ENCODE assay signal across 9 cellular contexts in genomic region chr14:23307146-23307447, GRCh38. TPM values are rescaled to one million over a fixed set of nuclear protein-coding genes. Genes with fewer than 3 reads are reported as not detected.
A peak's percentile ranks its signal among the peaks of the same experiment; 100 is the strongest.
DNase-seq lines count a peak whose midpoint lies in the region; ATAC-seq and TF ChIP-seq lines count a peak whose summit lies in the region.
"Had no signal": no experiment of that assay in that cellular context is flagged by ENCODE, and none has a peak within 500 bp of the region (broad histone marks: within the 10 kb centered on the region; RNA-seq: fewer than 3 reads in every experiment).

No MANE protein-coding gene starts in this region.

- H3K4me1 Mint-ChIP-seq in activated naive CD4-positive, alpha-beta T cell treated with anti-CD3 and anti-CD28 coated beads for 36 hours (ENCODE audit: low read depth), result peaks cover 3% of the 10 kb centered on the region
- peaks cover 19% of the 10 kb centered on the region for H3K4me1 Mint-ChIP-seq in activated naive CD4-positive, alpha-beta T cell treated with anti-CD3 and anti-CD28 coated beads, Interleukin-2, amount 10 ng/mL, durations not matched to agents 7 days and 5 days
- H3K4me1 Mint-ChIP-seq in mesothelial cell of epicardium, result peaks cover 31% of the 10 kb centered on the region

- DNase-seq in activated naive CD4-positive, alpha-beta T cell treated with anti-CD3 and anti-CD28 coated beads for 36 hours, result no peak
- DNase-seq in activated naive CD4-positive, alpha-beta T cell treated with anti-CD3 and anti-CD28 coated beads, Interleukin-2, amount 10 ng/mL, durations not matched to agents 7 days and 5 days, result no peak
- no peak for DNase-seq in caudate nucleus (lab: John Stamatoyannopoulos, UW)
- DNase-seq in mesothelial cell of epicardium (ENCODE audit: low spot score in 2 of 2, unreplicated experiment in 2 of 2), result no peak
- DNase-seq in upper lobe of right lung, result no peak
- no peak for DNase-seq in HPDE6-E6E7 (ENCODE audit: extremely low spot score)

- H3K4me3 Mint-ChIP-seq in activated naive CD4-positive, alpha-beta T cell treated with anti-CD3 and anti-CD28 coated beads for 36 hours, result peak overlapping the region; percentile 10
- no peak overlapping the region for H3K4me3 Mint-ChIP-seq in activated naive CD4-positive, alpha-beta T cell treated with anti-CD3 and anti-CD28 coated beads, Interleukin-2, amount 10 ng/mL, durations not matched to agents 7 days and 5 days
- H3K4me3 Mint-ChIP-seq in mesothelial cell of epicardium, result peak overlapping the region; percentile 95

- H3K9me3 ChIP-seq in upper lobe of right lung, result no peaks in the 10 kb centered on the region

- TF ChIP-seq CTCF in mesothelial cell of epicardium (IDR thresholded peaks at IDR 0.05; ENCODE audit: unreplicated experiment), result no peak
- no peak for TF ChIP-seq CTCF in upper lobe of right lung (IDR thresholded peaks at IDR 0.05)

- peaks cover 26% of the 10 kb centered on the region for H3K27me3 Mint-ChIP-seq in activated naive CD4-positive, alpha-beta T cell treated with anti-CD3 and anti-CD28 coated beads for 36 hours (ENCODE audit: low read depth)
- peaks cover 80% of the 10 kb centered on the region for H3K27me3 Mint-ChIP-seq in activated naive CD4-positive, alpha-beta T cell treated with anti-CD3 and anti-CD28 coated beads, Interleukin-2, amount 10 ng/mL, durations not matched to agents 7 days and 5 days
- no peaks in the 10 kb centered on the region for H3K27me3 Mint-ChIP-seq in mesothelial cell of epicardium (ENCODE audit: low read depth)

- no peaks in the 10 kb centered on the region for H3K36me3 Mint-ChIP-seq in activated naive CD4-positive, alpha-beta T cell treated with anti-CD3 and anti-CD28 coated beads for 36 hours (ENCODE audit: low read depth)
- peaks cover 4% of the 10 kb centered on the region for H3K36me3 Mint-ChIP-seq in activated naive CD4-positive, alpha-beta T cell treated with anti-CD3 and anti-CD28 coated beads, Interleukin-2, amount 10 ng/mL, durations not matched to agents 7 days and 5 days
- peaks cover 3% of the 10 kb centered on the region for H3K36me3 Mint-ChIP-seq in mesothelial cell of epicardium

- peak overlapping the region; percentile 96 for H3K27ac ChIP-seq in caudate nucleus (ENCODE audit: low read depth, low read length)
- H3K27ac ChIP-seq in upper lobe of right lung, result peak overlapping the region; percentile 89

- H3K4me3 ChIP-seq in upper lobe of right lung, result peak overlapping the region; percentile 79

- ATAC-seq in upper lobe of right lung (no peak), GM21737 (IDR thresholded peaks at IDR 0.05; ENCODE audit: unreplicated experiment) (no peak), HG03139 (IDR thresholded peaks at IDR 0.05; ENCODE audit: unreplicated experiment) (no peak)
- ATAC-seq: naive thymus-derived CD4-positive, alpha-beta T cell had no signal

- intact Hi-C loops in activated naive CD4-positive, alpha-beta T cell treated with anti-CD3 and anti-CD28 coated beads for 36 hours (cut with micrococcal nuclease), result loop anchor here (10.0 kb wide), 1 partner anchor 808 kb away; the partner anchor contains the start of genes DCAF11 and NRL
- intact Hi-C loops in upper lobe of right lung (cut with DNase I), result no loop called here

- H3K4me1 ChIP-seq in upper lobe of right lung, result peaks cover 33% of the 10 kb centered on the region

- peaks cover 19% of the 10 kb centered on the region for H3K36me3 ChIP-seq in upper lobe of right lung

- CTCF ChIA-PET in activated naive CD4-positive, alpha-beta T cell treated with anti-CD3 and anti-CD28 coated beads for 36 hours (lab: Charles Lee), result interaction anchor here (1.4 to 1.9 kb wide), 4 partner anchors 12 to 230 kb away, joined by 3 to 5 read pairs (median 4); no protein-coding TSS in a partner anchor
- CTCF ChIA-PET in activated naive CD4-positive, alpha-beta T cell treated with anti-CD3 and anti-CD28 coated beads, Interleukin-2, amount 10 ng/mL, durations not matched to agents 7 days and 5 days (lab: Charles Lee), result interaction anchor here (1.3 to 1.5 kb wide), 2 partner anchors 10 to 14 kb away, joined by 5 read pairs; partner anchors contain the start of gene PABPN1

- no peaks in the 10 kb centered on the region for H3K9me3 Mint-ChIP-seq in activated naive CD4-positive, alpha-beta T cell treated with anti-CD3 and anti-CD28 coated beads for 36 hours
- H3K9me3 Mint-ChIP-seq in activated naive CD4-positive, alpha-beta T cell treated with anti-CD3 and anti-CD28 coated beads, Interleukin-2, amount 10 ng/mL, durations not matched to agents 7 days and 5 days, result no peaks in the 10 kb centered on the region
- no peaks in the 10 kb centered on the region for H3K9me3 Mint-ChIP-seq in mesothelial cell of epicardium

- no peak overlapping the region for H3K27ac Mint-ChIP-seq in activated naive CD4-positive, alpha-beta T cell treated with anti-CD3 and anti-CD28 coated beads for 36 hours
- H3K27ac Mint-ChIP-seq in activated naive CD4-positive, alpha-beta T cell treated with anti-CD3 and anti-CD28 coated beads, Interleukin-2, amount 10 ng/mL, durations not matched to agents 7 days and 5 days, result no peak overlapping the region
- H3K27ac Mint-ChIP-seq in mesothelial cell of epicardium, result peak overlapping the region; percentile 94

- H3K27me3 ChIP-seq in upper lobe of right lung, result no peaks in the 10 kb centered on the region

RNA-seq across cellular contexts. Expression of gene BCL2L2, which starts 0.5 kb away (rescaled TPM):
- 1 to 10 TPM in 1 of 2 experiments, under 1 TPM in 1; 0.60 to 1.5 TPM for total RNA-seq in activated naive CD4-positive, alpha-beta T cell treated with anti-CD3 and anti-CD28 coated beads for 36 hours
- 27.1 to 30.1 TPM (median 27.9 TPM) in 3 replicates for total RNA-seq in mesothelial cell of epicardium
- total RNA-seq in upper lobe of right lung, result 53.0 TPM

RNA-seq across cellular contexts. Expression of gene PPP1R3E, which starts 4.4 kb away (rescaled TPM):
- 10 to 100 TPM; 14.7 to 15.8 TPM for total RNA-seq in activated naive CD4-positive, alpha-beta T cell treated with anti-CD3 and anti-CD28 coated beads for 36 hours
- total RNA-seq in mesothelial cell of epicardium (9.3 to 11.5 TPM (median 10.7 TPM) in 3 replicates), upper lobe of right lung (14.6 TPM)

RNA-seq across cellular contexts. Expression of gene PABPN1, which starts 14.2 kb away (rescaled TPM):
- total RNA-seq in activated naive CD4-positive, alpha-beta T cell treated with anti-CD3 and anti-CD28 coated beads for 36 hours, result 100 to 1,000 TPM; 194 to 204 TPM
- total RNA-seq in mesothelial cell of epicardium (354 to 362 TPM (median 361 TPM) in 3 replicates), upper lobe of right lung (118 TPM)

RNA-seq across cellular contexts. Expression of gene HOMEZ, which starts 21.2 kb away (rescaled TPM):
- 1 to 10 TPM; 6.3 to 7.8 TPM for total RNA-seq in activated naive CD4-positive, alpha-beta T cell treated with anti-CD3 and anti-CD28 coated beads for 36 hours
- total RNA-seq in mesothelial cell of epicardium (11.9 to 14.4 TPM (median 13.7 TPM) in 3 replicates), upper lobe of right lung (11.0 TPM)

RNA-seq across cellular contexts. Expression of gene SLC22A17, which starts 45.6 kb away (rescaled TPM):
- total RNA-seq in activated naive CD4-positive, alpha-beta T cell treated with anti-CD3 and anti-CD28 coated beads for 36 hours, result 1 to 10 TPM; 3.5 to 4.8 TPM
- total RNA-seq in mesothelial cell of epicardium (47.7 to 50.5 TPM (median 49.0 TPM) in 3 replicates), upper lobe of right lung (12.1 TPM)

Comparison
In these comparisons a context has a peak if more than half of its experiments do, and no peak if none do; other contexts are left out.
1. RNA of gene BCL2L2, which starts 0.5 kb away (total RNA-seq): 53.0 TPM in upper lobe of right lung (single experiment) and 27.1 to 30.1 TPM in mesothelial cell of epicardium; 0.60 to 1.5 TPM in activated naive CD4-positive, alpha-beta T cell treated with anti-CD3 and anti-CD28 coated beads for 36 hours; every median in the first group is over 10 times any median in the second.